Comparison of ENCODE assay signal across 26 cellular contexts in the genomic region with DNA sequence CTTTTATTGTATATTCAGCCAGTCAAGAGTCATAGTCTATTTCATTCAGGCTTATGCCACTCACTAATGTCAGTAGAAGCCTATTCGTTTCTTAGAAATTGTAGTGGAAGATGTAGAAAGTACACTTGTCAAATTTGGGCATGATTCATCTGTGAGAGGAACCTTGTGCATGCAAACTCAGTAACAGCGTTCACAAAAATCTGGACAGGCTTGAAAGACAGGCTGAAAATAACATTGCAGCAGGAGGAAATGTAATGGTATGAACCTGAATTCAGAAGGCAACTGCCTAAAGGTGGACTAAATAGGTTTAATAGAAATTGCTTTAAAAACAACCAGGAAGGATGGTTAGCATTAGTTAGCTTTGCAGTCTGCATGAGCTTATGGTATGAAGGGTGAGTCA.
"Had no signal": no experiment of that assay in that cellular context is flagged by ENCODE, and none has a peak within 500 bp of the region (broad histone marks: within the 10 kb centered on the region; RNA-seq: fewer than 3 reads in every experiment).

No MANE protein-coding gene starts in this region.

- H3K4me1 Mint-ChIP-seq: naive thymus-derived CD8-positive, alpha-beta T cell; stimulated activated effector memory CD8-positive, alpha-beta T cell treated with anti-CD3 and anti-CD28 coated beads, Interleukin-12 subunit alpha, Interleukin-12 subunit beta, amount 100 ng/mL, for 72 hours; stimulated activated naive CD8-positive, alpha-beta T cell treated with anti-CD3 and anti-CD28 coated beads, Interleukin-15, amount 100 ng/mL, for 72 hours had no signal

- H3K27ac Mint-ChIP-seq: stimulated activated effector memory CD8-positive, alpha-beta T cell treated with anti-CD3 and anti-CD28 coated beads, Interleukin-12 subunit alpha, Interleukin-12 subunit beta, amount 100 ng/mL, for 72 hours; stimulated activated naive CD8-positive, alpha-beta T cell treated with anti-CD3 and anti-CD28 coated beads, Interleukin-15, amount 100 ng/mL, for 72 hours had no signal

- DNase-seq: hippocampal formation; kidney; left colon; left lung; lower lobe of right lung; mammary epithelial cell; mesenchymal stem cell; naive thymus-derived CD8-positive, alpha-beta T cell; pancreas; posterior cingulate gyrus; retina; right cardiac atrium; spleen; stimulated activated CD4-positive, alpha-beta T cell treated with anti-CD3 and anti-CD28 coated beads, Interleukin-4, amount 100 ng/mL, for 24 hours; stimulated activated naive CD4-positive, alpha-beta T cell; stimulated activated naive CD8-positive, alpha-beta T cell treated with anti-CD3 and anti-CD28 coated beads, Interleukin-15, amount 100 ng/mL, for 72 hours; tibial artery; upper lobe of left lung had no signal

- H3K4me3 Mint-ChIP-seq: naive thymus-derived CD8-positive, alpha-beta T cell; nephron; stimulated activated effector memory CD8-positive, alpha-beta T cell treated with anti-CD3 and anti-CD28 coated beads, Interleukin-12 subunit alpha, Interleukin-12 subunit beta, amount 100 ng/mL, for 72 hours; stimulated activated naive CD8-positive, alpha-beta T cell treated with anti-CD3 and anti-CD28 coated beads, Interleukin-15, amount 100 ng/mL, for 72 hours had no signal

- H3K36me3 ChIP-seq: left lung, lower lobe of right lung, pancreas, prostate gland, spleen, suprapubic skin, thoracic aorta, tibial artery, upper lobe of left lung, vagina had no signal

- ATAC-seq: left colon; left lung; lower lobe of right lung; naive thymus-derived CD8-positive, alpha-beta T cell; pancreas; right cardiac atrium; sciatic nerve; stimulated activated effector memory CD8-positive, alpha-beta T cell treated with anti-CD3 and anti-CD28 coated beads, Interleukin-12 subunit alpha, Interleukin-12 subunit beta, amount 100 ng/mL, for 72 hours; stimulated activated naive CD8-positive, alpha-beta T cell treated with anti-CD3 and anti-CD28 coated beads, Interleukin-15, amount 100 ng/mL, for 72 hours had no signal

- H3K27ac ChIP-seq: left lung, lower lobe of right lung, pancreas, prostate gland, skin epidermis, spleen, suprapubic skin, thoracic aorta, tibial artery, upper lobe of left lung, vagina had no signal

- H3K9me3 Mint-ChIP-seq: nephron; stimulated activated effector memory CD8-positive, alpha-beta T cell treated with anti-CD3 and anti-CD28 coated beads, Interleukin-12 subunit alpha, Interleukin-12 subunit beta, amount 100 ng/mL, for 72 hours; stimulated activated naive CD8-positive, alpha-beta T cell treated with anti-CD3 and anti-CD28 coated beads, Interleukin-15, amount 100 ng/mL, for 72 hours had no signal

- H3K4me1 ChIP-seq: left lung, lower lobe of right lung, pancreas, spleen, suprapubic skin, tibial artery, upper lobe of left lung, vagina had no signal

- H3K27me3 Mint-ChIP-seq: stimulated activated naive CD8-positive, alpha-beta T cell treated with anti-CD3 and anti-CD28 coated beads, Interleukin-15, amount 100 ng/mL, for 72 hours had no signal

- H3K36me3 Mint-ChIP-seq: naive thymus-derived CD8-positive, alpha-beta T cell; stimulated activated effector memory CD8-positive, alpha-beta T cell treated with anti-CD3 and anti-CD28 coated beads, Interleukin-12 subunit alpha, Interleukin-12 subunit beta, amount 100 ng/mL, for 72 hours had no signal

- H3K4me3 ChIP-seq: left lung, lower lobe of right lung, pancreas, prostate gland, skin epidermis, spleen, suprapubic skin, thoracic aorta, tibial artery, upper lobe of left lung, vagina had no signal

- H3K9me3 ChIP-seq: left lung, lower lobe of right lung, pancreas, prostate gland, spleen, suprapubic skin, thoracic aorta, tibial artery, upper lobe of left lung, vagina had no signal

- H3K27me3 ChIP-seq: left lung, pancreas, spleen, suprapubic skin, tibial artery, upper lobe of left lung, vagina had no signal
